ENCODE assay signal across 10 cellular contexts in genomic region chr5:1109542-1110259, GRCh38. TPM values are rescaled to one million over a fixed set of nuclear protein-coding genes. Genes with fewer than 3 reads are reported as not detected.
DNase-seq lines count a peak whose midpoint lies in the region; ATAC-seq lines count a peak whose summit lies in the region.
"Had no signal": no experiment of that assay in that cellular context is flagged by ENCODE, and none has a peak within 500 bp of the region (broad histone marks: within the 10 kb centered on the region; RNA-seq: fewer than 3 reads in every experiment).

No MANE protein-coding gene starts in this region.

- no peak overlapping the region for H3K9ac ChIP-seq in adipocyte (ENCODE audit: low read length)

- no peak for DNase-seq in activated naive CD4-positive, alpha-beta T cell treated with anti-CD3 and anti-CD28 coated beads for 36 hours
- no peak for DNase-seq in activated naive CD4-positive, alpha-beta T cell (lab: John Stamatoyannopoulos, UW)
- DNase-seq in adipocyte (ENCODE audit: low read depth), result no peak
- DNase-seq in memory B cell (ENCODE audit: low spot score in 2 of 2), result no peak
- DNase-seq in AG08395 (ENCODE audit: low spot score), result no peak
- no peak for DNase-seq in D341Med (ENCODE audit: low spot score)
- DNase-seq in GOT3 (lab: John Stamatoyannopoulos, UW), result no peak
- DNase-seq: NCI-H526 treated with DMSO at 0.1 percent for 48 hours had no signal

- peak overlapping the region; percentile 83 for H3K4me3 Mint-ChIP-seq in activated naive CD4-positive, alpha-beta T cell treated with anti-CD3 and anti-CD28 coated beads for 36 hours
- peak overlapping the region; percentile 90 for H3K4me3 Mint-ChIP-seq in memory B cell

- H3K27me3 Mint-ChIP-seq in activated naive CD4-positive, alpha-beta T cell treated with anti-CD3 and anti-CD28 coated beads for 36 hours (ENCODE audit: low read depth), result no peaks in the 10 kb centered on the region
- H3K27me3 Mint-ChIP-seq in memory B cell, result no peaks in the 10 kb centered on the region

- peak overlapping the region; percentile 30 for H3K27ac ChIP-seq in temporal lobe (ENCODE audit: low read depth, low read length)

- peaks cover 18% of the 10 kb centered on the region for H3K4me1 ChIP-seq in adipocyte (ENCODE audit: control insufficient read depth, insufficient read depth, low read length)

- peaks cover 22% of the 10 kb centered on the region for H3K27me3 ChIP-seq in adipocyte (replicated peaks; ENCODE audit: control insufficient read depth, insufficient read depth, low read length)

- intact Hi-C loops in activated naive CD4-positive, alpha-beta T cell treated with anti-CD3 and anti-CD28 coated beads for 36 hours (cut with micrococcal nuclease), result loop anchor here (5.0 to 10.0 kb wide), 2 partner anchors 208 to 635 kb away; no protein-coding TSS in a partner anchor

- H3K4me3 ChIP-seq in adipocyte (ENCODE audit: low read length), result peak overlapping the region; percentile 84

- ATAC-seq in memory B cell (ENCODE audit: low read depth), result no peak

- H3K27ac Mint-ChIP-seq in activated naive CD4-positive, alpha-beta T cell treated with anti-CD3 and anti-CD28 coated beads for 36 hours, result no peak overlapping the region
- H3K27ac Mint-ChIP-seq in memory B cell, result peak overlapping the region; percentile 74

- no peaks in the 10 kb centered on the region for H3K36me3 Mint-ChIP-seq in activated naive CD4-positive, alpha-beta T cell treated with anti-CD3 and anti-CD28 coated beads for 36 hours (ENCODE audit: low read depth)
- H3K36me3 Mint-ChIP-seq in memory B cell, result no peaks in the 10 kb centered on the region

- H3K9me3 Mint-ChIP-seq in activated naive CD4-positive, alpha-beta T cell treated with anti-CD3 and anti-CD28 coated beads for 36 hours, result no peaks in the 10 kb centered on the region
- no peaks in the 10 kb centered on the region for H3K9me3 Mint-ChIP-seq in memory B cell
- H3K9me3 Mint-ChIP-seq: neural crest cell had no signal

- H3K4me1 Mint-ChIP-seq in activated naive CD4-positive, alpha-beta T cell treated with anti-CD3 and anti-CD28 coated beads for 36 hours (ENCODE audit: low read depth), result peaks cover 55% of the 10 kb centered on the region
- peaks cover 40% of the 10 kb centered on the region for H3K4me1 Mint-ChIP-seq in memory B cell

- CTCF ChIA-PET in activated naive CD4-positive, alpha-beta T cell treated with anti-CD3 and anti-CD28 coated beads for 36 hours (lab: Charles Lee), result no interaction called here

- H3K36me3 ChIP-seq in adipocyte (ENCODE audit: control insufficient read depth, insufficient read depth, low read length, severe bottlenecking), result no peaks in the 10 kb centered on the region

- H3K9me3 ChIP-seq in adipocyte (ENCODE audit: control insufficient read depth, low read length), result no peaks in the 10 kb centered on the region

RNA-seq across cellular contexts. Expression of gene SLC12A7, which starts 2.2 kb away (rescaled TPM):
- total RNA-seq in activated naive CD4-positive, alpha-beta T cell treated with anti-CD3 and anti-CD28 coated beads for 36 hours, result 10 to 100 TPM; 12.6 to 13.6 TPM
- 9.6 TPM for total RNA-seq in temporal lobe
